ENCODE assay signal across 10 cellular contexts in genomic region chr14:68948686-68949085, GRCh38. TPM values are rescaled to one million over a fixed set of nuclear protein-coding genes. Genes with fewer than 3 reads are reported as not detected.
DNase-seq lines count a peak whose midpoint lies in the region; ATAC-seq and TF ChIP-seq lines count a peak whose summit lies in the region.
"Had no signal": no experiment of that assay in that cellular context is flagged by ENCODE, and none has a peak within 500 bp of the region (broad histone marks: within the 10 kb centered on the region; RNA-seq: fewer than 3 reads in every experiment).

No MANE protein-coding gene starts in this region.

- no peaks in the 10 kb centered on the region for H4K20me1 ChIP-seq in H9 (ENCODE audit: control insufficient read depth, insufficient read depth, insufficient read length)

- H4K91ac ChIP-seq in H9 (ENCODE audit: insufficient read length, low read depth, low read length) = no peak overlapping the region

- H3K18ac ChIP-seq in H9 (ENCODE audit: insufficient read length, low read depth, low read length) = no peak overlapping the region

- H3K27me3 Mint-ChIP-seq in H9 (ENCODE audit: low read depth) = no peaks in the 10 kb centered on the region; the same call in 1 of the 2 replicates
- H3K27me3 Mint-ChIP-seq in activated naive CD8-positive, alpha-beta T cell treated with anti-CD3 and anti-CD28 coated beads for 36 hours = no peaks in the 10 kb centered on the region

- no peak overlapping the region for H2AK5ac ChIP-seq in H9 (ENCODE audit: insufficient read length, low read length)

- H3K4me1 ChIP-seq in H9 (ENCODE audit: insufficient read depth, low read length) = peaks cover 5% of the 10 kb centered on the region; the same call in 1 of the 2 replicates
- H3K4me1 ChIP-seq in right atrium auricular region = peaks cover 0 to 100% of the 10 kb centered on the region in 2 donors

- H4K8ac ChIP-seq in H9 (replicated peaks; ENCODE audit: insufficient read length, low read depth, low read length) = no peak overlapping the region

- H3K23ac ChIP-seq in H9 (ENCODE audit: insufficient read length, low read depth, low read length) = no peak overlapping the region

- H2BK12ac ChIP-seq in H9 (ENCODE audit: insufficient read length, low read depth, low read length) = no peak overlapping the region

- no peak overlapping the region for H3K4me2 ChIP-seq in H9 (ENCODE audit: insufficient read depth, insufficient read length, low read length)

- no peak overlapping the region for H3K9ac ChIP-seq in H9 (ENCODE audit: extremely low read depth, insufficient read length, low read length)

- H2BK5ac ChIP-seq in H9 (ENCODE audit: insufficient read length, low read length) = no peak overlapping the region

- peak overlapping the region; percentile 66 to 88 (median 85); a peak in 6 of 7 replicates for H3K27ac Mint-ChIP-seq in H9
- peak overlapping the region; percentile 87 for H3K27ac Mint-ChIP-seq in activated naive CD8-positive, alpha-beta T cell treated with anti-CD3 and anti-CD28 coated beads for 36 hours
- H3K27ac Mint-ChIP-seq: memory B cell had no signal

- H3K9me3 ChIP-seq in H9 (ENCODE audit: control insufficient read depth, low read depth, low read length) (no peaks in the 10 kb centered on the region), right atrium auricular region (no peaks in the 10 kb centered on the region)

- DNase-seq in H9 (no peak), right atrium auricular region (ENCODE audit: low spot score) (no peak), NCI-H2227 (lab: John Stamatoyannopoulos, UW; ENCODE audit: unreplicated experiment) (no peak)
- DNase-seq in activated naive CD8-positive, alpha-beta T cell treated with anti-CD3 and anti-CD28 coated beads for 36 hours = peak; percentile 34
- DNase-seq in stimulated activated CD4-positive, alpha-beta T cell treated with anti-CD3 and anti-CD28 coated beads, Interleukin-1b, Interleukin-23, amount 100 ng/mL, for 48 hours = no peak
- DNase-seq: NCI-H446 treated with DMSO at 0.1 percent for 48 hours had no signal

- H3K4ac ChIP-seq in H9 (ENCODE audit: low read depth, low read length) = no peak overlapping the region

- H3K14ac ChIP-seq in H9 (ENCODE audit: insufficient read depth, low read length) = no peak overlapping the region

- no peaks in the 10 kb centered on the region for H3K23me2 ChIP-seq in H9 (ENCODE audit: insufficient read length, low read depth, low read length, poor library complexity, severe bottlenecking)

- H4K5ac ChIP-seq in H9 (ENCODE audit: insufficient read length, low read depth, low read length) = no peak overlapping the region

- peaks cover 43% of the 10 kb centered on the region; the same call in 1 of the 2 replicates for H3K79me2 ChIP-seq in H9 (ENCODE audit: insufficient read depth, low read length)

- no peaks in the 10 kb centered on the region for H3K36me3 ChIP-seq in right atrium auricular region

- no peaks in the 10 kb centered on the region for H3K9me3 Mint-ChIP-seq in H9
- H3K9me3 Mint-ChIP-seq in activated naive CD8-positive, alpha-beta T cell treated with anti-CD3 and anti-CD28 coated beads for 36 hours = no peaks in the 10 kb centered on the region
- H3K9me3 Mint-ChIP-seq: memory B cell had no signal

- H3K4me1 Mint-ChIP-seq in H9 = peaks cover 75 to 77% of the 10 kb centered on the region in 2 experiments
- H3K4me1 Mint-ChIP-seq in activated naive CD8-positive, alpha-beta T cell treated with anti-CD3 and anti-CD28 coated beads for 36 hours = peaks cover 87% of the 10 kb centered on the region

- no peak overlapping the region for H2BK15ac ChIP-seq in H9 (ENCODE audit: low read depth, low read length)

- H3T11ph ChIP-seq in H9 (ENCODE audit: low read length) = no peak overlapping the region

- H2BK20ac ChIP-seq in H9 (ENCODE audit: low read depth, low read length, poor library complexity, severe bottlenecking) = no peak overlapping the region

- TF ChIP-seq CTCF in H9 (conservative IDR thresholded peaks at IDR 0.05) = no peak
- TF ChIP-seq CTCF in right atrium auricular region (IDR thresholded peaks at IDR 0.05) = no peak

- H2BK120ac ChIP-seq in H9 (ENCODE audit: low read depth, low read length, poor library complexity, severe bottlenecking) = no peak overlapping the region

- H2AFZ ChIP-seq in H9 (ENCODE audit: low read length) = no peak overlapping the region

- WGBS in H9 (ENCODE audit: extremely low coverage, insufficient read length, low lambda C conversion rate) = no CpG with 5 or more reads among the region's 5 CpGs

- ATAC-seq in GM21786 (IDR thresholded peaks at IDR 0.05; ENCODE audit: unreplicated experiment) (no peak), GM21360 (IDR thresholded peaks at IDR 0.05; ENCODE audit: unreplicated experiment) (no peak)

- peaks cover 6% of the 10 kb centered on the region for H3K79me1 ChIP-seq in H9 (ENCODE audit: insufficient read depth, low read depth, low read length, poor library complexity, severe bottlenecking)

- H3K4me3 Mint-ChIP-seq in H9 = no peak overlapping the region
- H3K4me3 Mint-ChIP-seq in activated naive CD8-positive, alpha-beta T cell treated with anti-CD3 and anti-CD28 coated beads for 36 hours = peak overlapping the region; percentile 56
- H3K4me3 Mint-ChIP-seq: memory B cell had no signal

- H3K4me3 ChIP-seq in right atrium auricular region (no peak overlapping the region), skin epidermis (no peak overlapping the region)

- H3K36me3 Mint-ChIP-seq in H9 (ENCODE audit: insufficient read depth in 1 of 3, low read depth in 3 of 3) = peaks cover 2 to 18% (median 14%) of the 10 kb centered on the region in 3 experiments; a peak in 4 of 7 replicates
- peaks cover 22% of the 10 kb centered on the region for H3K36me3 Mint-ChIP-seq in activated naive CD8-positive, alpha-beta T cell treated with anti-CD3 and anti-CD28 coated beads for 36 hours
- H3K36me3 Mint-ChIP-seq: memory B cell had no signal

- H3K27me3 ChIP-seq in H9 (ENCODE audit: insufficient read depth, low read length) (no peaks in the 10 kb centered on the region), right atrium auricular region (no peaks in the 10 kb centered on the region)

- no peak overlapping the region for H3K56ac ChIP-seq in H9 (ENCODE audit: insufficient read length, low read depth, low read length)

- no peak overlapping the region for H3K27ac ChIP-seq in H9 (ENCODE audit: insufficient read length, low read depth, low read length)
- H3K27ac ChIP-seq in right atrium auricular region = peak overlapping the region; percentile 72 to 92
- H3K27ac ChIP-seq in skin epidermis = peak overlapping the region in 20 of 21 experiments; percentile 6 to 82 (median 68)

RNA-seq across cellular contexts. Expression of gene ACTN1, which starts 30.4 kb away (rescaled TPM):
- total RNA-seq in H9 (2021) (218 and 219 TPM in 2 replicates), right atrium auricular region (100 to 1,000 TPM; 170 to 316 TPM)
- total RNA-seq in activated naive CD8-positive, alpha-beta T cell treated with anti-CD3 and anti-CD28 coated beads for 36 hours = 100 to 1,000 TPM; 171 to 177 TPM
